ENCODE assay signal across 8 cellular contexts in the genomic region with DNA sequence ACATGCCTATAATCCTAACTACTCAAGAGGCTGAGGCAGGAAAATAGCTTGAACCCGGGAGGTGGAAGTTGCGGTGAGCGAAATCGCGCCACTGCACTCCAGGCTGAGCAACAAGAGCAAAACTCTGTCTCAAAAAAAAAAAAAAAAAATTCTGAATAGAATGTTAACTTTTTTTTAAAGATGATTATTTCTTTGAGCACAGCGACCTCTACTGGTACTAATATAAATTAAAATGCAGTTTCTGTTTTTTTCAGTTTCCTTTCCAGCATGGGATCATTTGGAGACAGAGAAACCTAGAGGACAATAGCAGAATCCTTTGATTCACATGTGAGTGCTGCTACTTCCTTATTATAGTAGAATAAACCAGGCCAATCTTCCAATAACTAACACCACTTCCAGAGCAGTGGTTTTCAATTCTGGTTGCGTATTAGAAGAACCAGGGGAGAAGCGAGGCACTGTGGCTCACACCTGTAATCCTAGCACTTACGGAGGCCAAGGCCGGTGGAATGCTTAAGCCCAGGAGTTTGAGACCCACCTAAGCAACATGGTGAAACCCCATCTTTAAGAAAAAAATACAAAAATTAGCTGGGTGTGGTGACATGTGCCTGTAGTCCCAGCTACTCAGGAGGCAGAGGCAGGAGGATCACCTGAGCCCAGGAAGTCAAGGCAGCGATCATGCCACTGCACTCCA. TPM values are rescaled to one million over a fixed set of nuclear protein-coding genes. Genes with fewer than 3 reads are reported as not detected.
DNase-seq lines count a peak whose midpoint lies in the region; ATAC-seq, FAIRE-seq and TF ChIP-seq lines count a peak whose summit lies in the region.

No MANE protein-coding gene starts in this region.

- no peak overlapping the region for H2AFZ ChIP-seq in astrocyte (ENCODE audit: low read depth, low read length)

- H3K4me3 ChIP-seq in astrocyte (ENCODE audit: insufficient read depth, low read depth, low read length) = no peak overlapping the region

- H3K4me2 ChIP-seq in astrocyte (ENCODE audit: low read length) = no peak overlapping the region

- H3K9me3 Mint-ChIP-seq in activated CD8-positive, alpha-beta memory T cell treated with anti-CD3 and anti-CD28 coated beads, Interleukin-2, amount 10 ng/mL, durations not matched to agents 7 days and 5 days (ENCODE audit: low read depth) = no peaks in the 10 kb centered on the region
- H3K9me3 Mint-ChIP-seq in astrocyte (ENCODE audit: unreplicated experiment) = no peaks in the 10 kb centered on the region

- peak; percentile 36 for TF ChIP-seq CTCF in astrocyte (IDR thresholded peaks at IDR 0.05; ENCODE audit: insufficient read depth, low read depth, low read length)

- peaks cover 29% of the 10 kb centered on the region for H3K36me3 ChIP-seq in astrocyte (ENCODE audit: insufficient read depth, low read length)

- no peak overlapping the region for H3K27ac ChIP-seq in astrocyte (ENCODE audit: low read depth, low read length)

- peak; percentile 13 for ATAC-seq in activated CD8-positive, alpha-beta memory T cell treated with anti-CD3 and anti-CD28 coated beads, Interleukin-2, amount 10 ng/mL, durations not matched to agents 7 days and 5 days
- ATAC-seq in stimulated activated naive CD8-positive, alpha-beta T cell treated with anti-CD3 and anti-CD28 coated beads, Interleukin-15, Interleukin-2, amounts not matched to agents 100 U/mL and 50 U/mL, for 24 hours = peak; percentile 24
- no peak for ATAC-seq in GM21526 (IDR thresholded peaks at IDR 0.05; ENCODE audit: low FRiP score, unreplicated experiment)

- peaks cover 53% of the 10 kb centered on the region for H3K4me1 Mint-ChIP-seq in activated CD8-positive, alpha-beta memory T cell treated with anti-CD3 and anti-CD28 coated beads, Interleukin-2, amount 10 ng/mL, durations not matched to agents 7 days and 5 days
- H3K4me1 Mint-ChIP-seq in astrocyte (ENCODE audit: low read depth, unreplicated experiment) = peaks cover 9% of the 10 kb centered on the region

- H3K9ac ChIP-seq in astrocyte (ENCODE audit: low read length) = no peak overlapping the region

- H4K20me1 ChIP-seq in astrocyte (ENCODE audit: insufficient read depth, low read length) = peaks cover 67% of the 10 kb centered on the region

- no peak overlapping the region for H3K4me3 Mint-ChIP-seq in activated CD8-positive, alpha-beta memory T cell treated with anti-CD3 and anti-CD28 coated beads, Interleukin-2, amount 10 ng/mL, durations not matched to agents 7 days and 5 days
- no peak overlapping the region for H3K4me3 Mint-ChIP-seq in astrocyte (ENCODE audit: unreplicated experiment)

- no peaks in the 10 kb centered on the region for H3K27me3 Mint-ChIP-seq in activated CD8-positive, alpha-beta memory T cell treated with anti-CD3 and anti-CD28 coated beads, Interleukin-2, amount 10 ng/mL, durations not matched to agents 7 days and 5 days
- no peaks in the 10 kb centered on the region for H3K27me3 Mint-ChIP-seq in astrocyte (ENCODE audit: low read depth, unreplicated experiment)

- H3K9me3 ChIP-seq in astrocyte (ENCODE audit: insufficient read depth, low read depth, low read length) = no peaks in the 10 kb centered on the region

- peak overlapping the region; percentile 72 for H3K27ac Mint-ChIP-seq in activated CD8-positive, alpha-beta memory T cell treated with anti-CD3 and anti-CD28 coated beads, Interleukin-2, amount 10 ng/mL, durations not matched to agents 7 days and 5 days
- H3K27ac Mint-ChIP-seq in astrocyte (ENCODE audit: unreplicated experiment) = no peak overlapping the region

- H3K79me2 ChIP-seq in astrocyte (ENCODE audit: insufficient read depth, low read length) = peaks cover 50% of the 10 kb centered on the region

- no peaks in the 10 kb centered on the region for H3K4me1 ChIP-seq in astrocyte (ENCODE audit: insufficient read depth, low read length)

- CTCF ChIA-PET in activated CD8-positive, alpha-beta memory T cell treated with anti-CD3 and anti-CD28 coated beads, Interleukin-2, amount 10 ng/mL, durations not matched to agents 7 days and 5 days (lab: Charles Lee) = interaction anchor here (0.7 to 6.3 kb wide), 23 partner anchors 10 to 233 kb away, joined by 3 to 47 read pairs (median 4); a partner anchor contains a TSS

- DNase-seq in activated CD8-positive, alpha-beta memory T cell treated with anti-CD3 and anti-CD28 coated beads, Interleukin-2, amount 10 ng/mL, durations not matched to agents 7 days and 5 days = no peak
- DNase-seq in activated CD8-positive, alpha-beta memory T cell treated with anti-CD3 and anti-CD28 coated beads, Interleukin-2, amount 50 U/mL, for 4 hours = no peak
- peak; percentile 3 for DNase-seq in NCI-H2196 treated with DMSO at 0.1 percent for 48 hours (lab: John Stamatoyannopoulos, UW; ENCODE audit: unreplicated experiment)
- DNase-seq in astrocyte (ENCODE audit: low read depth) = no peak
- DNase-seq in hepatic stellate cell (ENCODE audit: low spot score) = peak; percentile 47
- DNase-seq in stimulated activated naive CD8-positive, alpha-beta T cell treated with anti-CD3 and anti-CD28 coated beads, Interleukin-15, Interleukin-2, amounts not matched to agents 100 U/mL and 50 U/mL, for 24 hours = no peak
- no peak for DNase-seq in ureter (ENCODE audit: low spot score)

- no peaks in the 10 kb centered on the region for H3K27me3 ChIP-seq in astrocyte (ENCODE audit: insufficient read depth, low read length)

- FAIRE-seq in astrocyte (lab: Jason Lieb, UNC) = no peak

- peaks cover 67% of the 10 kb centered on the region for H3K36me3 Mint-ChIP-seq in activated CD8-positive, alpha-beta memory T cell treated with anti-CD3 and anti-CD28 coated beads, Interleukin-2, amount 10 ng/mL, durations not matched to agents 7 days and 5 days
- peaks cover 15% of the 10 kb centered on the region for H3K36me3 Mint-ChIP-seq in astrocyte (ENCODE audit: low read depth, unreplicated experiment)

RNA-seq across cellular contexts. Expression of a gene that starts 10.2 kb away (rescaled TPM):
- total RNA-seq in activated CD8-positive, alpha-beta memory T cell treated with anti-CD3 and anti-CD28 coated beads, Interleukin-2, amount 10 ng/mL, durations not matched to agents 7 days and 5 days = 100 to 1,000 TPM; 362 to 378 TPM
- total RNA-seq in astrocyte = 104 and 120 TPM in 2 replicates
- total RNA-seq in ureter = 162 TPM

RNA-seq across cellular contexts. Expression of a gene that starts 37.0 kb away (rescaled TPM):
- 10 to 100 TPM; 17.8 to 30.8 TPM for total RNA-seq in activated CD8-positive, alpha-beta memory T cell treated with anti-CD3 and anti-CD28 coated beads, Interleukin-2, amount 10 ng/mL, durations not matched to agents 7 days and 5 days
- 14.0 TPM in 2 replicates for total RNA-seq in astrocyte
- total RNA-seq in ureter = 13.6 TPM

Comparison
In these comparisons a context has a peak if more than half of its experiments do, and no peak if none do; other contexts are left out.
1. DNase-seq: peak in NCI-H2196 treated with DMSO at 0.1 percent for 48 hours (single experiment) and hepatic stellate cell (single experiment); none in activated CD8-positive, alpha-beta memory T cell treated with anti-CD3 and anti-CD28 coated beads, Interleukin-2, amount 10 ng/mL, durations not matched to agents 7 days and 5 days (single experiment), activated CD8-positive, alpha-beta memory T cell treated with anti-CD3 and anti-CD28 coated beads, Interleukin-2, amount 50 U/mL, for 4 hours (single experiment), astrocyte (single experiment), stimulated activated naive CD8-positive, alpha-beta T cell treated with anti-CD3 and anti-CD28 coated beads, Interleukin-15, Interleukin-2, amounts not matched to agents 100 U/mL and 50 U/mL, for 24 hours (single experiment) and ureter (single experiment).